21 cellular contexts compared by ENCODE assay signal in the genomic region with DNA sequence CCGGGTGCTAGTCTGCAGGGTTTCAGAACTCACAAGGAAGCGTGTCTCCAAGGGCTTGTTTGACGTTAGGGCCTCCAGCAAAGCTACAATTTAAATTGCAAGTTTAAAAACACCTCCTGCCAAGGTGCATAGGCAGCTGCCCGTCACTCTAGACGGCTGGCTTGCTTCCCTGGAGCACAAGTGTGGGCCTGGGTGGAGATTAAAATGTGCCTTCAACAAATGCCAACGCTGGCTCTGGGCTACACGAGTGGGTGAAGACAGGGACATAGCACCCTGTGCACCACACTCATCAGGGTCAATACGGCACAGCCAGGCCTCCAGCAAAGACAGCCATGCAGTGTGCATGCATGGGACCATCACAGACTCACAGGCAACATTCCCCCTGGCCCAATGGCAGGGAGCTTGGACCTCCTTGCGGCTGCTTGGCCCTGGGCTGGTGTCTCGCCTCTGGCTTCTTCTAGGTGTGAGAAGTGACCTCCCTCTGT. TPM values are rescaled to one million over a fixed set of nuclear protein-coding genes. Genes with fewer than 3 reads are reported as not detected.
"Had no signal": no experiment of that assay in that cellular context is flagged by ENCODE, and none has a peak within 500 bp of the region (broad histone marks: within the 10 kb centered on the region; RNA-seq: fewer than 3 reads in every experiment).

No MANE protein-coding gene starts in this region.

- H3K9me3 Mint-ChIP-seq: activated T-cell treated with anti-CD3 and anti-CD28 coated beads, Interleukin-2, amount 50 U/mL, for 4 hours; naive thymus-derived CD8-positive, alpha-beta T cell; stimulated activated naive CD8-positive, alpha-beta T cell treated with anti-CD3 and anti-CD28 coated beads, Interleukin-15, amount 100 ng/mL, for 72 hours had no signal

- H3K27ac Mint-ChIP-seq: naive thymus-derived CD8-positive, alpha-beta T cell; stimulated activated naive CD8-positive, alpha-beta T cell treated with anti-CD3 and anti-CD28 coated beads, Interleukin-15, amount 100 ng/mL, for 72 hours had no signal

- H3K36me3 ChIP-seq: cardiac muscle cell, esophagus squamous epithelium, prostate gland, right lobe of liver, upper lobe of right lung, WERI-Rb-1 had no signal

- DNase-seq: activated CD4-positive, alpha-beta T cell treated with anti-CD3 and anti-CD28 coated beads, Interleukin-2, amount 50 U/mL, for 48 hours; activated effector memory CD4-positive, alpha-beta T cell treated with Interleukin-2 at 50 U/mL for 16 hours; activated naive CD4-positive, alpha-beta T cell treated with anti-CD3 and anti-CD28 coated beads, Interleukin-2, amount 50 U/mL, for 16 hours; activated T-cell treated with anti-CD3 and anti-CD28 coated beads, Interleukin-2, amount 50 U/mL, for 4 hours; esophagus squamous epithelium; left cardiac atrium; naive thymus-derived CD8-positive, alpha-beta T cell; right lobe of liver; stimulated activated naive CD8-positive, alpha-beta T cell treated with anti-CD3 and anti-CD28 coated beads, Interleukin-15, amount 100 ng/mL, for 72 hours; T-helper 1 cell; T1000; upper lobe of right lung; WERI-Rb-1 had no signal

- H3K36me3 Mint-ChIP-seq: naive thymus-derived CD8-positive, alpha-beta T cell had no signal

- ATAC-seq: activated T-cell treated with anti-CD3 and anti-CD28 coated beads, Interleukin-2, amount 50 U/mL, for 4 hours; naive thymus-derived CD8-positive, alpha-beta T cell; right lobe of liver; SK-N-SH treated with all-trans-retinoic acid at 6 μM for 48 hours; stimulated activated naive CD8-positive, alpha-beta T cell treated with anti-CD3 and anti-CD28 coated beads, Interleukin-15, amount 100 ng/mL, for 72 hours; upper lobe of right lung had no signal

- H3K9me3 ChIP-seq: esophagus squamous epithelium, prostate gland, right lobe of liver, upper lobe of right lung had no signal

- H3K4me1 ChIP-seq: prostate gland, upper lobe of right lung had no signal

- H3K27me3 ChIP-seq: cardiac muscle cell, right lobe of liver, upper lobe of right lung had no signal

- H3K4me3 Mint-ChIP-seq: activated T-cell treated with anti-CD3 and anti-CD28 coated beads, Interleukin-2, amount 50 U/mL, for 4 hours; naive thymus-derived CD8-positive, alpha-beta T cell; stimulated activated naive CD8-positive, alpha-beta T cell treated with anti-CD3 and anti-CD28 coated beads, Interleukin-15, amount 100 ng/mL, for 72 hours had no signal

- H3K27ac ChIP-seq: cardiac muscle cell, esophagus squamous epithelium, prostate gland, right lobe of liver, upper lobe of right lung, WERI-Rb-1 had no signal

- H3K4me3 ChIP-seq: cardiac muscle cell, esophagus squamous epithelium, prostate gland, right lobe of liver, upper lobe of right lung had no signal

RNA-seq across cellular contexts. Expression of a gene that starts 48.4 kb away (rescaled TPM):
- total RNA-seq: activated T-cell treated with anti-CD3 and anti-CD28 coated beads, Interleukin-2, amount 50 U/mL, for 4 hours; astrocyte; fibroblast of villous mesenchyme; lung microvascular endothelial cell; mononuclear cell; naive thymus-derived CD8-positive, alpha-beta T cell; temporal lobe had no signal
